8 cellular contexts compared by ENCODE assay signal in genomic region chr4:74157116-74157742, GRCh38. TPM values are rescaled to one million over a fixed set of nuclear protein-coding genes. Genes with fewer than 3 reads are reported as not detected.
A peak's percentile ranks its signal among the peaks of the same experiment; 100 is the strongest.
DNase-seq lines count a peak whose midpoint lies in the region; ATAC-seq and TF ChIP-seq lines count a peak whose summit lies in the region.

No MANE protein-coding gene starts in this region.

- TF ChIP-seq CTCF in LNCaP clone FGC (IDR thresholded peaks at IDR 0.05; ENCODE audit: control insufficient read depth, extremely low read depth, insufficient read depth): no peak

- H3K4me3 ChIP-seq in CD4-positive, CD25-positive, alpha-beta regulatory T cell (ENCODE audit: low read depth, low read length): peak overlapping the region; percentile 56
- peak overlapping the region; percentile 82 for H3K4me3 ChIP-seq in LNCaP clone FGC (ENCODE audit: low read depth, low read length)
- H3K4me3 ChIP-seq in mucosa of stomach (ENCODE audit: low read length): peak overlapping the region; percentile 44

- peaks cover 9 to 35% (median 24%) of the 10 kb centered on the region in 4 donors for H3K4me1 Mint-ChIP-seq in CD4-positive, CD25-positive, alpha-beta regulatory T cell

- peak overlapping the region; percentile 72 for H3K9ac ChIP-seq in mucosa of stomach (ENCODE audit: low read length)

- no peak overlapping the region for H3K27ac ChIP-seq in CD4-positive, CD25-positive, alpha-beta regulatory T cell (ENCODE audit: insufficient read depth, low read length, poor library complexity, severe bottlenecking)
- H3K27ac ChIP-seq in cingulate gyrus (ENCODE audit: low read depth, low read length): peak overlapping the region; percentile 86

- H3K27ac Mint-ChIP-seq in CD4-positive, CD25-positive, alpha-beta regulatory T cell: peak overlapping the region in 2 of 3 donors; percentile 32 to 65

- H3K27me3 ChIP-seq in CD4-positive, CD25-positive, alpha-beta regulatory T cell (ENCODE audit: control insufficient read depth, insufficient read depth, low read length): peaks cover 4% of the 10 kb centered on the region
- H3K27me3 ChIP-seq in mucosa of stomach (ENCODE audit: control insufficient read depth, insufficient read depth, low read length): no peaks in the 10 kb centered on the region

- H3K9me3 Mint-ChIP-seq in CD4-positive, CD25-positive, alpha-beta regulatory T cell: no peaks in the 10 kb centered on the region

- H3K27me3 Mint-ChIP-seq in CD4-positive, CD25-positive, alpha-beta regulatory T cell: peaks cover 9% of the 10 kb centered on the region

- H3K9me3 ChIP-seq in CD4-positive, CD25-positive, alpha-beta regulatory T cell (ENCODE audit: control insufficient read depth in 2 of 2, low read length in 2 of 2): no peaks in the 10 kb centered on the region
- no peaks in the 10 kb centered on the region for H3K9me3 ChIP-seq in mucosa of stomach (ENCODE audit: control insufficient read depth, low read length)

- peaks cover 16% of the 10 kb centered on the region for H3K36me3 Mint-ChIP-seq in CD4-positive, CD25-positive, alpha-beta regulatory T cell

- H3K4me1 ChIP-seq in CD4-positive, CD25-positive, alpha-beta regulatory T cell (ENCODE audit: control insufficient read depth, insufficient read depth, low read length, poor library complexity, severe bottlenecking): peaks cover 17% of the 10 kb centered on the region
- H3K4me1 ChIP-seq in mucosa of stomach (ENCODE audit: control insufficient read depth, insufficient read depth, low read length): no peaks in the 10 kb centered on the region

- DNase-seq in CD4-positive, CD25-positive, alpha-beta regulatory T cell: no peak
- no peak for DNase-seq in LNCaP clone FGC (ENCODE audit: low read depth)
- no peak for DNase-seq in stimulated activated naive CD4-positive, alpha-beta T cell treated with Interleukin-2 at 50 U/mL for 16 hours (lab: John Stamatoyannopoulos, UW)
- DNase-seq in middle frontal gyrus (ENCODE audit: extremely low spot score, low spot score): no peak

- peak overlapping the region; percentile 82 to 93 (median 90) for H3K4me3 Mint-ChIP-seq in CD4-positive, CD25-positive, alpha-beta regulatory T cell

- H3K36me3 ChIP-seq in CD4-positive, CD25-positive, alpha-beta regulatory T cell (ENCODE audit: control insufficient read depth, insufficient read depth, low read length): peaks cover 7% of the 10 kb centered on the region
- no peaks in the 10 kb centered on the region for H3K36me3 ChIP-seq in mucosa of stomach (ENCODE audit: control insufficient read depth, insufficient read depth, low read length)

- ATAC-seq in CD4-positive, CD25-positive, alpha-beta regulatory T cell (ENCODE audit: low read depth in 2 of 2): no peak
- ATAC-seq in HG03342 (IDR thresholded peaks at IDR 0.05; ENCODE audit: unreplicated experiment) (no peak), GM21360 (IDR thresholded peaks at IDR 0.05; ENCODE audit: unreplicated experiment) (no peak)

RNA-seq across cellular contexts. Expression of gene MTHFD2L, which starts 0.7 kb away (rescaled TPM):
- 6.9 TPM for total RNA-seq in CD4-positive, CD25-positive, alpha-beta regulatory T cell
- 1 to 10 TPM; 2.3 to 6.8 (median 3.8) TPM for polyA plus RNA-seq in CD4-positive, CD25-positive, alpha-beta regulatory T cell

RNA-seq across cellular contexts. Expression of gene CXCL2, which starts 58.2 kb away (rescaled TPM):
- 0.64 TPM for total RNA-seq in CD4-positive, CD25-positive, alpha-beta regulatory T cell
- not detected for polyA plus RNA-seq in CD4-positive, CD25-positive, alpha-beta regulatory T cell
